2 cellular contexts compared by ENCODE assay signal in the genomic region with DNA sequence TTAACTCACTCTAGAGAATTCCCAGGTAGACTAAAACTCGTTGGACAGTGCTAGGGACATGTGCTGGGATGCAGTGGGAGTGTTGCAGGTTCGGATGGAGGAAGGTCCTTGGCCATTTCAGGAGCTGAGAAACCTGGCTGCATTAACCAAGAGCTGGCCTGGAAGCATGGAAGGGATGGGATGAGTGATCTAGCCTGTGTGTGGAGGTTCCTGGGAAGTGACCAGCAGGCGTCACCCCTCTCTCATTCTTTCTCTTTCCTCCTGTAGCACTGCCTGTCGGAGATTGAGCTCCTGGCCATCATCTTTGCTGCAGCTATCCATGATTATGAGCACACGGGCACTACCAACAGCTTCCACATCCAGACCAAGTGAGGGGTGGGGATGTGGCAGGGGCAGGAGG.
TF ChIP-seq lines count a peak whose summit lies in the region.

No MANE protein-coding gene starts in this region.

TF ChIP-seq in SK-N-SH treated with all-trans-retinoic acid at 6 μM for 48 hours, 23 proteins besides CTCF, POLR2A, EP300 and RAD21 (continued from another document):
- TF ChIP-seq, protein P1, sequence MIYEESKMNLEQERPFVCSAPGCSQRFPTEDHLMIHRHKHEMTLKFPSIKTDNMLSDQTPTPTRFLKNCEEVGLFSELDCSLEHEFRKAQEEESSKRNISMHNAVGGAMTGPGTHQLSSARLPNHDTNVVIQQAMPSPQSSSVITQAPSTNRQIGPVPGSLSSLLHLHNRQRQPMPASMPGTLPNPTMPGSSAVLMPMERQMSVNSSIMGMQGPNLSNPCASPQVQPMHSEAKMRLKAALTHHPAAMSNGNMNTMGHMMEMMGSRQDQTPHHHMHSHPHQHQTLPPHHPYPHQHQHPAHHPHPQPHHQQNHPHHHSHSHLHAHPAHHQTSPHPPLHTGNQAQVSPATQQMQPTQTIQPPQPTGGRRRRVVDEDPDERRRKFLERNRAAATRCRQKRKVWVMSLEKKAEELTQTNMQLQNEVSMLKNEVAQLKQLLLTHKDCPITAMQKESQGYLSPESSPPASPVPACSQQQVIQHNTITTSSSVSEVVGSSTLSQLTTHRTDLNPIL (CRISPR knock-in tag; IDR thresholded peaks at IDR 0.05; ENCODE audit: low read depth), result no peak
- no peak for TF ChIP-seq CSDC2 (CRISPR knock-in tag; IDR thresholded peaks at IDR 0.05)
- no peak for TF ChIP-seq ZNF8 (CRISPR knock-in tag; IDR thresholded peaks at IDR 0.05)
- no peak for TF ChIP-seq BACH2 (CRISPR knock-in tag; IDR thresholded peaks at IDR 0.05; ENCODE audit: borderline replicate concordance)
- TF ChIP-seq RARB (CRISPR knock-in tag; IDR thresholded peaks at IDR 0.05), result no peak
- TF ChIP-seq SNAI2 (CRISPR knock-in tag; IDR thresholded peaks at IDR 0.05), result no peak
- TF ChIP-seq ZNF565 (CRISPR knock-in tag; conservative IDR thresholded peaks at IDR 0.05; ENCODE audit: low read depth), result no peak
- no peak for TF ChIP-seq ESRRG (CRISPR knock-in tag; IDR thresholded peaks at IDR 0.05)
- TF ChIP-seq, protein P2, sequence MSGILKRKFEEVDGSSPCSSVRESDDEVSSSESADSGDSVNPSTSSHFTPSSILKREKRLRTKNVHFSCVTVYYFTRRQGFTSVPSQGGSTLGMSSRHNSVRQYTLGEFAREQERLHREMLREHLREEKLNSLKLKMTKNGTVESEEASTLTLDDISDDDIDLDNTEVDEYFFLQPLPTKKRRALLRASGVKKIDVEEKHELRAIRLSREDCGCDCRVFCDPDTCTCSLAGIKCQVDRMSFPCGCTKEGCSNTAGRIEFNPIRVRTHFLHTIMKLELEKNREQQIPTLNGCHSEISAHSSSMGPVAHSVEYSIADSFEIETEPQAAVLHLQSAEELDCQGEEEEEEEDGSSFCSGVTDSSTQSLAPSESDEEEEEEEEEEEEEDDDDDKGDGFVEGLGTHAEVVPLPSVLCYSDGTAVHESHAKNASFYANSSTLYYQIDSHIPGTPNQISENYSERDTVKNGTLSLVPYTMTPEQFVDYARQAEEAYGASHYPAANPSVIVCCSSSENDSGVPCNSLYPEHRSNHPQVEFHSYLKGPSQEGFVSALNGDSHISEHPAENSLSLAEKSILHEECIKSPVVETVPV (CRISPR knock-in tag; IDR thresholded peaks at IDR 0.05), result no peak
- TF ChIP-seq OSR1 (CRISPR knock-in tag; IDR thresholded peaks at IDR 0.05), result no peak
- no peak for TF ChIP-seq ZFP3 (CRISPR knock-in tag; IDR thresholded peaks at IDR 0.05)
- TF ChIP-seq, protein P3, sequence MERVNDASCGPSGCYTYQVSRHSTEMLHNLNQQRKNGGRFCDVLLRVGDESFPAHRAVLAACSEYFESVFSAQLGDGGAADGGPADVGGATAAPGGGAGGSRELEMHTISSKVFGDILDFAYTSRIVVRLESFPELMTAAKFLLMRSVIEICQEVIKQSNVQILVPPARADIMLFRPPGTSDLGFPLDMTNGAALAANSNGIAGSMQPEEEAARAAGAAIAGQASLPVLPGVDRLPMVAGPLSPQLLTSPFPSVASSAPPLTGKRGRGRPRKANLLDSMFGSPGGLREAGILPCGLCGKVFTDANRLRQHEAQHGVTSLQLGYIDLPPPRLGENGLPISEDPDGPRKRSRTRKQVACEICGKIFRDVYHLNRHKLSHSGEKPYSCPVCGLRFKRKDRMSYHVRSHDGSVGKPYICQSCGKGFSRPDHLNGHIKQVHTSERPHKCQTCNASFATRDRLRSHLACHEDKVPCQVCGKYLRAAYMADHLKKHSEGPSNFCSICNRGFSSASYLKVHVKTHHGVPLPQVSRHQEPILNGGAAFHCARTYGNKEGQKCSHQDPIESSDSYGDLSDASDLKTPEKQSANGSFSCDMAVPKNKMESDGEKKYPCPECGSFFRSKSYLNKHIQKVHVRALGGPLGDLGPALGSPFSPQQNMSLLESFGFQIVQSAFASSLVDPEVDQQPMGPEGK (CRISPR knock-in tag; IDR thresholded peaks at IDR 0.05; ENCODE audit: borderline replicate concordance), result no peak
- TF ChIP-seq ZC3H10 (CRISPR knock-in tag; IDR thresholded peaks at IDR 0.05), result no peak

TF ChIP-seq in SK-N-SH, 30 proteins besides CTCF, POLR2A, EP300 and RAD21 (continued from another document):
- TF ChIP-seq SIN3A (IDR thresholded peaks at IDR 0.05; ENCODE audit: borderline replicate concordance, low read depth, low read length), result no peak
